Comparison of ENCODE assay signal across 15 cellular contexts in genomic region chr18:43935051-43935412, GRCh38.
DNase-seq lines count a peak whose midpoint lies in the region; ATAC-seq and TF ChIP-seq lines count a peak whose summit lies in the region.
"Had no signal": no experiment of that assay in that cellular context is flagged by ENCODE, and none has a peak within 500 bp of the region (broad histone marks: within the 10 kb centered on the region; RNA-seq: fewer than 3 reads in every experiment).

No MANE protein-coding gene starts in this region.

- H3K9me3 Mint-ChIP-seq in stimulated activated effector memory CD8-positive, alpha-beta T cell treated with anti-CD3 and anti-CD28 coated beads, Interleukin-12 subunit alpha, Interleukin-12 subunit beta, amount 100 ng/mL, for 72 hours = peaks cover 6% of the 10 kb centered on the region
- H3K9me3 Mint-ChIP-seq: neural progenitor cell had no signal

- DNase-seq in GM04504 (ENCODE audit: low read depth) = peak; percentile 24
- DNase-seq in amniotic epithelial cell (ENCODE audit: low read depth) = peak; percentile 25
- DNase-seq in fibroblast of the aortic adventitia (ENCODE audit: low read depth) = peak; percentile 61
- DNase-seq in smooth muscle cell of the brain vasculature (ENCODE audit: low read depth, low spot score) = peak; percentile 86
- no peak for DNase-seq in stimulated activated effector memory CD8-positive, alpha-beta T cell treated with anti-CD3 and anti-CD28 coated beads, Interleukin-12 subunit alpha, Interleukin-12 subunit beta, amount 100 ng/mL, for 72 hours (ENCODE audit: low spot score in 2 of 2)
- DNase-seq in epidermal melanocyte (ENCODE audit: insufficient read length, low spot score) = no peak
- DNase-seq in D341Med (ENCODE audit: low spot score) = no peak
- DNase-seq: activated CD4-positive, alpha-beta memory T cell treated with anti-CD3 and anti-CD28 coated beads for 36 hours; amniotic stem cell; mesendoderm; right lobe of liver; SJCRH30; upper lobe of left lung had no signal

- ATAC-seq in stimulated activated effector memory CD8-positive, alpha-beta T cell treated with anti-CD3 and anti-CD28 coated beads, Interleukin-12 subunit alpha, Interleukin-12 subunit beta, amount 100 ng/mL, for 72 hours = no peak

- H3K4me1 Mint-ChIP-seq in stimulated activated effector memory CD8-positive, alpha-beta T cell treated with anti-CD3 and anti-CD28 coated beads, Interleukin-12 subunit alpha, Interleukin-12 subunit beta, amount 100 ng/mL, for 72 hours = no peaks in the 10 kb centered on the region

- no peaks in the 10 kb centered on the region for H3K36me3 Mint-ChIP-seq in stimulated activated effector memory CD8-positive, alpha-beta T cell treated with anti-CD3 and anti-CD28 coated beads, Interleukin-12 subunit alpha, Interleukin-12 subunit beta, amount 100 ng/mL, for 72 hours
- H3K36me3 Mint-ChIP-seq: activated CD4-positive, alpha-beta memory T cell treated with anti-CD3 and anti-CD28 coated beads for 36 hours; neural progenitor cell had no signal

- no peak overlapping the region for H3K4me3 Mint-ChIP-seq in stimulated activated effector memory CD8-positive, alpha-beta T cell treated with anti-CD3 and anti-CD28 coated beads, Interleukin-12 subunit alpha, Interleukin-12 subunit beta, amount 100 ng/mL, for 72 hours
- H3K4me3 Mint-ChIP-seq: activated CD4-positive, alpha-beta memory T cell treated with anti-CD3 and anti-CD28 coated beads for 36 hours; activated T-helper 1 cell treated with anti-CD3 and anti-CD28 coated beads, Interleukin-12 subunit alpha, Interleukin-12 subunit beta, Interleukin-2, Interleukin-4 antibody, amounts not matched to agents 30 ng/mL and 10 ng/mL and 1 ng/mL, durations not matched to agents 14 hours and 24 hours and 36 hours; neural progenitor cell had no signal

- no peak for TF ChIP-seq CTCF in fibroblast of the aortic adventitia (IDR thresholded peaks at IDR 0.05; ENCODE audit: insufficient read depth, low read length)

- no peak overlapping the region for H3K4me3 ChIP-seq in fibroblast of the aortic adventitia (ENCODE audit: low read depth, low read length)
- H3K4me3 ChIP-seq: neural progenitor cell, right lobe of liver, SJCRH30, upper lobe of left lung had no signal

- H3K27ac Mint-ChIP-seq in stimulated activated effector memory CD8-positive, alpha-beta T cell treated with anti-CD3 and anti-CD28 coated beads, Interleukin-12 subunit alpha, Interleukin-12 subunit beta, amount 100 ng/mL, for 72 hours = no peak overlapping the region
- H3K27ac Mint-ChIP-seq: activated CD4-positive, alpha-beta memory T cell treated with anti-CD3 and anti-CD28 coated beads for 36 hours; activated T-helper 1 cell treated with anti-CD3 and anti-CD28 coated beads, Interleukin-12 subunit alpha, Interleukin-12 subunit beta, Interleukin-2, Interleukin-4 antibody, amounts not matched to agents 30 ng/mL and 10 ng/mL and 1 ng/mL, durations not matched to agents 14 hours and 24 hours and 36 hours; neural progenitor cell had no signal

Comparison
In these comparisons a context has a peak if more than half of its experiments do, and no peak if none do; other contexts are left out.
1. DNase-seq: peak in GM04504 (single experiment), amniotic epithelial cell (single experiment), fibroblast of the aortic adventitia (single experiment) and smooth muscle cell of the brain vasculature (single experiment); none in stimulated activated effector memory CD8-positive, alpha-beta T cell treated with anti-CD3 and anti-CD28 coated beads, Interleukin-12 subunit alpha, Interleukin-12 subunit beta, amount 100 ng/mL, for 72 hours (0 of 2), epidermal melanocyte (single experiment) and D341Med (single experiment).